ENCODE assay signal across 18 cellular contexts in the genomic region with DNA sequence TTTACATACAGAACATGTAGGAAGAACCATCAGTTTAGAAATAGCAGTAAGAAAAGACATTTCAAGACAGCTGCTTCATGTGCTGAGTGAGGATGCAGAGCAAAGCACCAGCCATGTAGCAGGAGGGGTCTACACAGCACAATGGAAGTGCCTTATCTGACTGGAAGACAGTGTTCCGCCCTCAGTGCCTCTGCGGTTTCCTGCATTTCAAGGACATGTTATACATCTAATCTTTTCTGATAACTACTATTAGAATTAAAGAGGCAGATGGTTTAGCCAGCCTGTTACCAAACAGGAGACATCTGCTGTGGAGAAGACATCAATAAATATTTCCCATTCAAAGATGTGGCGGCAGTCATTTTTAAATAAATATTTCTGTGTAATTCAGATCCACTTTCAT. TPM values are rescaled to one million over a fixed set of nuclear protein-coding genes. Genes with fewer than 3 reads are reported as not detected.
DNase-seq lines count a peak whose midpoint lies in the region; ATAC-seq and TF ChIP-seq lines count a peak whose summit lies in the region.
"Had no signal": no experiment of that assay in that cellular context is flagged by ENCODE, and none has a peak within 500 bp of the region (broad histone marks: within the 10 kb centered on the region; RNA-seq: fewer than 3 reads in every experiment).

No MANE protein-coding gene starts in this region.

- ATAC-seq in left ventricle myocardium superior (peak; percentile 29), sciatic nerve (no peak), GM21360 (IDR thresholded peaks at IDR 0.05; ENCODE audit: unreplicated experiment) (no peak)
- ATAC-seq: body of pancreas; stimulated activated memory B cell treated with anti-CD40 and anti-IgM and Interleukin-4, amounts not matched to agents 10 μg/mL and 1 μg/mL and 100 μg/mL, for 72 hours had no signal

- peaks cover 23% of the 10 kb centered on the region for H3K4me1 Mint-ChIP-seq in T-helper 2 cell treated with Interferon-gamma antibody and Interleukin-4, amounts not matched to agents 5 μg/mL and 100 μg/mL, for 36 hours (ENCODE audit: low read depth)
- H3K4me1 Mint-ChIP-seq: stimulated activated memory B cell treated with anti-CD40 and anti-IgM and Interleukin-4, amounts not matched to agents 10 μg/mL and 1 μg/mL and 100 μg/mL, for 72 hours had no signal

- no peak overlapping the region for H3K4me3 ChIP-seq in right atrium auricular region
- no peak overlapping the region for H3K4me3 ChIP-seq in fibroblast of villous mesenchyme (ENCODE audit: low read depth, low read length)
- H3K4me3 ChIP-seq: body of pancreas, heart right ventricle had no signal

- TF ChIP-seq CTCF in right atrium auricular region (IDR thresholded peaks at IDR 0.05) (no peak), fibroblast of villous mesenchyme (IDR thresholded peaks at IDR 0.05; ENCODE audit: insufficient read depth, low read depth, low read length) (no peak)

- H3K36me3 ChIP-seq in right atrium auricular region = peaks cover 64% of the 10 kb centered on the region

- no peak for DNase-seq in left ventricle myocardium superior
- no peak for DNase-seq in right atrium auricular region (ENCODE audit: low spot score)
- DNase-seq in T-helper 2 cell treated with Interferon-gamma antibody and Interleukin-4, amounts not matched to agents 5 μg/mL and 100 μg/mL, for 36 hours (ENCODE audit: low spot score) = no peak
- DNase-seq in fibroblast of villous mesenchyme (ENCODE audit: low read depth) = peak; percentile 87
- no peak for DNase-seq in NCI-H2227 (lab: John Stamatoyannopoulos, UW; ENCODE audit: unreplicated experiment)
- no peak for DNase-seq in NCI-H1930 (lab: John Stamatoyannopoulos, UW)
- DNase-seq in sciatic nerve (ENCODE audit: low spot score) = no peak
- DNase-seq: activated CD4-positive, alpha-beta T cell treated with anti-CD3 and anti-CD28 coated beads for 4 hours; activated naive CD4-positive, alpha-beta T cell treated with anti-CD3 and anti-CD28 coated beads for 36 hours; body of pancreas; CD4-positive, alpha-beta memory T cell; heart right ventricle; kidney glomerular epithelial cell; MV-4-11; stimulated activated CD4-positive, alpha-beta T cell treated with anti-CD3 and anti-CD28 coated beads, Interleukin-12 subunit alpha, Interleukin-12 subunit beta, amount 100 ng/mL, for 4 hours; trophoblast cell had no signal

- no peaks in the 10 kb centered on the region for H3K4me1 ChIP-seq in right atrium auricular region
- H3K4me1 ChIP-seq: body of pancreas had no signal

- H3K36me3 Mint-ChIP-seq in T-helper 2 cell treated with Interferon-gamma antibody and Interleukin-4, amounts not matched to agents 5 μg/mL and 100 μg/mL, for 36 hours (ENCODE audit: low read depth) = peaks cover 51% of the 10 kb centered on the region

- H3K9me3 ChIP-seq in right atrium auricular region = no peaks in the 10 kb centered on the region
- H3K9me3 ChIP-seq: body of pancreas, heart right ventricle had no signal

- no peak overlapping the region for H3K4me3 Mint-ChIP-seq in T-helper 2 cell treated with Interferon-gamma antibody and Interleukin-4, amounts not matched to agents 5 μg/mL and 100 μg/mL, for 36 hours
- H3K4me3 Mint-ChIP-seq: activated naive CD4-positive, alpha-beta T cell treated with anti-CD3 and anti-CD28 coated beads for 36 hours; CD4-positive, alpha-beta memory T cell; stimulated activated memory B cell treated with anti-CD40 and anti-IgM and Interleukin-4, amounts not matched to agents 10 μg/mL and 1 μg/mL and 100 μg/mL, for 72 hours had no signal

- intact Hi-C loops in left ventricle myocardium superior (cut with micrococcal nuclease) = no loop called here
- intact Hi-C loops in sciatic nerve (cut with DNase I) = no loop called here

- no peaks in the 10 kb centered on the region for H3K27me3 ChIP-seq in right atrium auricular region
- H3K27me3 ChIP-seq: body of pancreas, heart right ventricle had no signal

- H3K27ac Mint-ChIP-seq in T-helper 2 cell treated with Interferon-gamma antibody and Interleukin-4, amounts not matched to agents 5 μg/mL and 100 μg/mL, for 36 hours = peak overlapping the region; percentile 38
- H3K27ac Mint-ChIP-seq: activated naive CD4-positive, alpha-beta T cell treated with anti-CD3 and anti-CD28 coated beads for 36 hours; stimulated activated memory B cell treated with anti-CD40 and anti-IgM and Interleukin-4, amounts not matched to agents 10 μg/mL and 1 μg/mL and 100 μg/mL, for 72 hours had no signal

- H3K9me3 Mint-ChIP-seq in T-helper 2 cell treated with Interferon-gamma antibody and Interleukin-4, amounts not matched to agents 5 μg/mL and 100 μg/mL, for 36 hours = no peaks in the 10 kb centered on the region
- H3K9me3 Mint-ChIP-seq: CD4-positive, alpha-beta memory T cell; stimulated activated memory B cell treated with anti-CD40 and anti-IgM and Interleukin-4, amounts not matched to agents 10 μg/mL and 1 μg/mL and 100 μg/mL, for 72 hours had no signal

- no peak overlapping the region for H3K27ac ChIP-seq in right atrium auricular region
- H3K27ac ChIP-seq: body of pancreas had no signal

- no peaks in the 10 kb centered on the region for H3K27me3 Mint-ChIP-seq in T-helper 2 cell treated with Interferon-gamma antibody and Interleukin-4, amounts not matched to agents 5 μg/mL and 100 μg/mL, for 36 hours (ENCODE audit: low read depth)
- H3K27me3 Mint-ChIP-seq: CD4-positive, alpha-beta memory T cell; stimulated activated memory B cell treated with anti-CD40 and anti-IgM and Interleukin-4, amounts not matched to agents 10 μg/mL and 1 μg/mL and 100 μg/mL, for 72 hours had no signal

RNA-seq across cellular contexts. Expression of a gene that starts 10.6 kb away (rescaled TPM):
- 21.4 TPM for total RNA-seq in left ventricle myocardium superior
- total RNA-seq in right atrium auricular region = 10 to 100 TPM; 15.1 to 20.5 TPM
- 56.6 and 65.1 TPM in 2 replicates for total RNA-seq in fibroblast of villous mesenchyme
- total RNA-seq in sciatic nerve = 33.8 TPM

RNA-seq across cellular contexts. Expression of a gene that starts 24.3 kb away (rescaled TPM):
- total RNA-seq in left ventricle myocardium superior (13.9 TPM), right atrium auricular region (10 to 100 TPM; 10.9 to 12.5 TPM), fibroblast of villous mesenchyme (22.0 and 37.0 TPM in 2 replicates), sciatic nerve (39.9 TPM)

RNA-seq across cellular contexts. Expression of a gene that starts 28.2 kb away (rescaled TPM):
- total RNA-seq in left ventricle myocardium superior (5.3 TPM), right atrium auricular region (1 to 10 TPM; 5.9 to 6.4 TPM), fibroblast of villous mesenchyme (11.7 and 23.2 TPM in 2 replicates), sciatic nerve (29.9 TPM)
